23 cellular contexts compared by ENCODE assay signal in genomic region chr5:176489077-176489476, GRCh38. TPM values are rescaled to one million over a fixed set of nuclear protein-coding genes. Genes with fewer than 3 reads are reported as not detected.
DNase-seq lines count a peak whose midpoint lies in the region; ATAC-seq and TF ChIP-seq lines count a peak whose summit lies in the region.
"Had no signal": no experiment of that assay in that cellular context is flagged by ENCODE, and none has a peak within 500 bp of the region (broad histone marks: within the 10 kb centered on the region; RNA-seq: fewer than 3 reads in every experiment).

No MANE protein-coding gene starts in this region.

- H3K4me1 ChIP-seq in CD8-positive, alpha-beta T cell (ENCODE audit: insufficient read depth, low read length), result peaks cover 7% of the 10 kb centered on the region
- H3K4me1 ChIP-seq in esophagus squamous epithelium (peaks cover 0 to 35% (median 0%) of the 10 kb centered on the region in 3 donors), tibial nerve (peaks cover 0 to 21% (median 0%) of the 10 kb centered on the region in 4 donors)

- H3K4me3 Mint-ChIP-seq in activated CD4-positive, alpha-beta T cell treated with anti-CD3 and anti-CD28 coated beads, Interleukin-2, amount 10 ng/mL, durations not matched to agents 7 days and 5 days, result peak overlapping the region; percentile 46
- peak overlapping the region; percentile 30 for H3K4me3 Mint-ChIP-seq in CD8-positive, alpha-beta T cell
- H3K4me3 Mint-ChIP-seq in T-helper 2 cell treated with Interferon-gamma antibody and Interleukin-4, amounts not matched to agents 5 μg/mL and 100 μg/mL, for 36 hours, result peak overlapping the region; percentile 82
- H3K4me3 Mint-ChIP-seq: brain, type B pancreatic cell had no signal

- peak overlapping the region; percentile 90 for H3K27ac Mint-ChIP-seq in activated CD4-positive, alpha-beta T cell treated with anti-CD3 and anti-CD28 coated beads, Interleukin-2, amount 10 ng/mL, durations not matched to agents 7 days and 5 days
- peak overlapping the region; percentile 49 for H3K27ac Mint-ChIP-seq in CD8-positive, alpha-beta T cell
- H3K27ac Mint-ChIP-seq in T-helper 2 cell treated with Interferon-gamma antibody and Interleukin-4, amounts not matched to agents 5 μg/mL and 100 μg/mL, for 36 hours, result peak overlapping the region; percentile 96
- H3K27ac Mint-ChIP-seq: brain, type B pancreatic cell had no signal

- whole genome bisulfite sequencing in esophagus squamous epithelium, 2 donors, result 75 to 93% methylated on average over 1 of the region's 1 CpG
- 89 to 97% methylated on average over 1 of the region's 1 CpG for WGBS in tibial nerve, 2 donors

- TF ChIP-seq CTCF in CD8-positive, alpha-beta T cell (IDR thresholded peaks at IDR 0.05), result no peak
- no peak for TF ChIP-seq CTCF in esophagus squamous epithelium (IDR thresholded peaks at IDR 0.05)
- TF ChIP-seq CTCF in tibial nerve (IDR thresholded peaks at IDR 0.05), result no peak

- no peaks in the 10 kb centered on the region for H3K9me3 Mint-ChIP-seq in activated CD4-positive, alpha-beta T cell treated with anti-CD3 and anti-CD28 coated beads, Interleukin-2, amount 10 ng/mL, durations not matched to agents 7 days and 5 days
- H3K9me3 Mint-ChIP-seq in CD8-positive, alpha-beta T cell, result no peaks in the 10 kb centered on the region
- H3K9me3 Mint-ChIP-seq in T-helper 2 cell treated with Interferon-gamma antibody and Interleukin-4, amounts not matched to agents 5 μg/mL and 100 μg/mL, for 36 hours, result no peaks in the 10 kb centered on the region
- H3K9me3 Mint-ChIP-seq: brain, type B pancreatic cell had no signal

- H3K36me3 Mint-ChIP-seq in activated CD4-positive, alpha-beta T cell treated with anti-CD3 and anti-CD28 coated beads, Interleukin-2, amount 10 ng/mL, durations not matched to agents 7 days and 5 days (ENCODE audit: low read depth), result peaks cover 62% of the 10 kb centered on the region
- peaks cover 82% of the 10 kb centered on the region for H3K36me3 Mint-ChIP-seq in CD8-positive, alpha-beta T cell
- peaks cover 71% of the 10 kb centered on the region for H3K36me3 Mint-ChIP-seq in T-helper 2 cell treated with Interferon-gamma antibody and Interleukin-4, amounts not matched to agents 5 μg/mL and 100 μg/mL, for 36 hours (ENCODE audit: low read depth)

- H3K27me3 ChIP-seq in CD8-positive, alpha-beta T cell (ENCODE audit: insufficient read depth, low read length), result no peaks in the 10 kb centered on the region
- no peaks in the 10 kb centered on the region for H3K27me3 ChIP-seq in esophagus squamous epithelium
- H3K27me3 ChIP-seq in tibial nerve, result no peaks in the 10 kb centered on the region

- TF ChIP-seq POLR2A in esophagus squamous epithelium (IDR thresholded peaks at IDR 0.05), result no peak
- no peak for TF ChIP-seq POLR2A in tibial nerve (IDR thresholded peaks at IDR 0.05)

- no peak for TF ChIP-seq EP300 in tibial nerve (IDR thresholded peaks at IDR 0.05)

- no peaks in the 10 kb centered on the region for H3K27me3 Mint-ChIP-seq in activated CD4-positive, alpha-beta T cell treated with anti-CD3 and anti-CD28 coated beads, Interleukin-2, amount 10 ng/mL, durations not matched to agents 7 days and 5 days
- H3K27me3 Mint-ChIP-seq in CD8-positive, alpha-beta T cell (ENCODE audit: low read depth), result no peaks in the 10 kb centered on the region
- H3K27me3 Mint-ChIP-seq in T-helper 2 cell treated with Interferon-gamma antibody and Interleukin-4, amounts not matched to agents 5 μg/mL and 100 μg/mL, for 36 hours (ENCODE audit: low read depth), result no peaks in the 10 kb centered on the region
- H3K27me3 Mint-ChIP-seq: brain, type B pancreatic cell had no signal

- H3K27ac ChIP-seq in CD8-positive, alpha-beta T cell (ENCODE audit: low read depth, low read length), result no peak overlapping the region
- H3K27ac ChIP-seq in esophagus squamous epithelium (peak overlapping the region in 3 of 4 donors; percentile 43 to 60 (median 47)), tibial nerve (no peak overlapping the region)
- H3K27ac ChIP-seq: lower lobe of right lung had no signal

- no peak for ATAC-seq in CD8-positive, alpha-beta T cell
- ATAC-seq: GM12878, HCT116, lower lobe of right lung had no signal

- peaks cover 37% of the 10 kb centered on the region for H3K36me3 ChIP-seq in CD8-positive, alpha-beta T cell (ENCODE audit: insufficient read depth, low read length)
- H3K36me3 ChIP-seq in esophagus squamous epithelium (peaks cover 0 to 95% (median 16%) of the 10 kb centered on the region in 3 donors), tibial nerve (peaks cover 0 to 79% (median 25%) of the 10 kb centered on the region in 3 donors)

- no peak for DNase-seq in activated CD4-positive, alpha-beta T cell treated with anti-CD3 and anti-CD28 coated beads, Interleukin-2, amount 10 ng/mL, durations not matched to agents 7 days and 5 days
- no peak for DNase-seq in activated CD4-positive, alpha-beta T cell treated with anti-CD3 and anti-CD28 coated beads, Interleukin-2, amount 50 U/mL, for 48 hours
- DNase-seq in CD8-positive, alpha-beta T cell, result no peak
- DNase-seq in T-helper 2 cell treated with Interferon-gamma antibody and Interleukin-4, amounts not matched to agents 5 μg/mL and 100 μg/mL, for 36 hours (ENCODE audit: low spot score), result no peak
- DNase-seq in esophagus squamous epithelium (lab: John Stamatoyannopoulos, UW) (no peak), NCI-H2081 (lab: John Stamatoyannopoulos, UW) (no peak), tibial nerve (ENCODE audit: low spot score in 2 of 2) (no peak)
- DNase-seq in stimulated activated CD4-positive, alpha-beta T cell treated with anti-CD3 and anti-CD28 coated beads, Interleukin-2, amount 100 ng/mL, for 48 hours, result no peak
- DNase-seq: 8988T; activated CD4-positive, alpha-beta T cell treated with anti-CD3 and anti-CD28 coated beads for 4 hours; DND-41; effector memory CD4-positive, alpha-beta T cell; KBM-7; lower lobe of right lung; MM.1S; NCI-H69; Right ventricle myocardium superior; stimulated activated CD4-positive, alpha-beta T cell treated with anti-CD3 and anti-CD28 coated beads, Interleukin-4, amount 100 ng/mL, for 1 hour had no signal

- CTCF ChIA-PET in activated CD4-positive, alpha-beta T cell treated with anti-CD3 and anti-CD28 coated beads, Interleukin-2, amount 10 ng/mL, durations not matched to agents 7 days and 5 days (lab: Charles Lee), result no interaction called here
- CTCF ChIA-PET in CD8-positive, alpha-beta T cell (lab: Charles Lee), result interaction anchor here (1.0 to 1.6 kb wide), 2 partner anchors 21 to 41 kb away, joined by 3 to 4 read pairs; partner anchors contain the start of gene FAF2

- H3K4me1 Mint-ChIP-seq in activated CD4-positive, alpha-beta T cell treated with anti-CD3 and anti-CD28 coated beads, Interleukin-2, amount 10 ng/mL, durations not matched to agents 7 days and 5 days, result peaks cover 60% of the 10 kb centered on the region
- peaks cover 32% of the 10 kb centered on the region for H3K4me1 Mint-ChIP-seq in CD8-positive, alpha-beta T cell (ENCODE audit: low read depth)
- H3K4me1 Mint-ChIP-seq in T-helper 2 cell treated with Interferon-gamma antibody and Interleukin-4, amounts not matched to agents 5 μg/mL and 100 μg/mL, for 36 hours (ENCODE audit: low read depth), result peaks cover 45% of the 10 kb centered on the region
- H3K4me1 Mint-ChIP-seq: brain had no signal

- H3K9me3 ChIP-seq in CD8-positive, alpha-beta T cell (ENCODE audit: low read length), result no peaks in the 10 kb centered on the region
- H3K9me3 ChIP-seq in esophagus squamous epithelium, result no peaks in the 10 kb centered on the region
- no peaks in the 10 kb centered on the region for H3K9me3 ChIP-seq in tibial nerve
- H3K9me3 ChIP-seq: lower lobe of right lung had no signal

- POLR2A ChIA-PET in activated CD4-positive, alpha-beta T cell treated with anti-CD3 and anti-CD28 coated beads, Interleukin-2, amount 10 ng/mL, durations not matched to agents 7 days and 5 days (lab: Charles Lee), result no interaction called here
- POLR2A ChIA-PET in CD8-positive, alpha-beta T cell (lab: Charles Lee), result no interaction called here

- intact Hi-C loops in CD8-positive, alpha-beta T cell (cut with DNase I, micrococcal nuclease), result no loop called here
- intact Hi-C loops in esophagus squamous epithelium (cut with DNase I), result no loop called here

- H3K4me3 ChIP-seq in CD8-positive, alpha-beta T cell (ENCODE audit: low read depth, low read length), result no peak overlapping the region
- H3K4me3 ChIP-seq in esophagus squamous epithelium (no peak overlapping the region), tibial nerve (no peak overlapping the region)
- H3K4me3 ChIP-seq: GM12878, lower lobe of right lung, smooth muscle cell had no signal

RNA-seq across cellular contexts. Expression of gene FAF2, which starts 40.9 kb away (rescaled TPM):
- 10 to 100 TPM; 32.3 to 41.0 TPM for total RNA-seq in activated CD4-positive, alpha-beta T cell treated with anti-CD3 and anti-CD28 coated beads, Interleukin-2, amount 10 ng/mL, durations not matched to agents 7 days and 5 days
- total RNA-seq in CD8-positive, alpha-beta T cell, result 10 to 100 TPM; 24.7 to 24.8 TPM
- total RNA-seq in esophagus squamous epithelium (10 to 100 TPM; 18.5 to 27.0 (median 24.7) TPM), tibial nerve (10 to 100 TPM; 23.0 to 30.8 (median 29.4) TPM)

RNA-seq across cellular contexts. Expression of gene RNF44, which starts 48.1 kb away (rescaled TPM):
- 100 to 1,000 TPM; 137 TPM for total RNA-seq in activated CD4-positive, alpha-beta T cell treated with anti-CD3 and anti-CD28 coated beads, Interleukin-2, amount 10 ng/mL, durations not matched to agents 7 days and 5 days
- total RNA-seq in CD8-positive, alpha-beta T cell, result 100 to 1,000 TPM; 199 to 216 TPM
- 10 to 100 TPM in 3 of 4 donors, 1 to 10 TPM in 1; 8.8 to 23.1 (median 15.5) TPM for total RNA-seq in esophagus squamous epithelium
- 10 to 100 TPM; 11.1 to 28.5 (median 21.8) TPM for total RNA-seq in tibial nerve

Comparison
In these comparisons a context has a peak if more than half of its experiments do, and no peak if none do; other contexts are left out.
1. H3K4me3 Mint-ChIP-seq: peak in every context shown above with its lines; median percentile 82 in T-helper 2 cell treated with Interferon-gamma antibody and Interleukin-4, amounts not matched to agents 5 μg/mL and 100 μg/mL, for 36 hours; 46 in activated CD4-positive, alpha-beta T cell treated with anti-CD3 and anti-CD28 coated beads, Interleukin-2, amount 10 ng/mL, durations not matched to agents 7 days and 5 days; 30 in CD8-positive, alpha-beta T cell.
2. H3K27ac ChIP-seq: peak in esophagus squamous epithelium (3 of 4); none in CD8-positive, alpha-beta T cell (single experiment) and tibial nerve (0 of 4).
3. RNA of gene RNF44, which starts 48.1 kb away (total RNA-seq): 199 to 216 TPM in CD8-positive, alpha-beta T cell and 137 TPM in activated CD4-positive, alpha-beta T cell treated with anti-CD3 and anti-CD28 coated beads, Interleukin-2, amount 10 ng/mL, durations not matched to agents 7 days and 5 days; 11.1 to 28.5 TPM in tibial nerve and 8.8 to 23.1 TPM in esophagus squamous epithelium; every median in the first group is over 4 times any median in the second.
4. Peak in every context shown above with its lines, with median percentiles within 50 percentile points of each other: H3K27ac Mint-ChIP-seq.